Comparison of ENCODE assay signal across 19 cellular contexts in the genomic region with DNA sequence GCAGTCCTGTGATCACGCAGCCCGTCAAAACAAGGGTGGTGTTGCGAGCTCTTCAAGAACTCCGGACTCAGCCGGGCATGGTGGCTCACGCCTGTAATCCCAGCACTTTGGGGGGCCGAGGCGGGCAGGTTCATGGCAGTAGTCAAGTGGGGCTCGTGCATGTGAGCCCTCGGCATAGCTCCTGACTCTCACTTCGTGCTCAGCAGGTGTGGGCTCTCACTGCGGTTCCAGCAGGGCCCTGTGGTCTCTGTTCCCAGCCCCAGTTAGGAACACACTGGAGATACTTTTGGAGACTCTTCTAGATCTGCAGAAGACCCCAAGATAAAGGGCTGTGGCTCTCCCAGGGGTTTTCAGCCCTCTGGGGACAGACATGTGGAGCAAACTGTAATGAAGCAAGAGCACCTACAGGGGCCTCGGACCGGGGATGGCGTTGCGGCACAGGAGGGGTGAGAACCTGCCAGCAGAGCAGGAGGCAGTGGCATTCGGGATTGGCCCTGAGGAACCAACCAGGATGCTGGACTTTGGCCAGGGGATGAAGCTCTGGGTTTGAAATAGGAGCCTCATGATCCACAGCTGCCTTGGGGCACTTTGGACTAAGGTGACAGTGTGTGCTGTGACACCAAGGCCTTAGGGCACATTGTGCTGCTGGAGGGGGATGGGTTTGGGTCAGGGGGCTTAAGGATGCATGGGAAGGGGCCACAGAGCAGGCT.
"Had no signal": no experiment of that assay in that cellular context is flagged by ENCODE, and none has a peak within 500 bp of the region (broad histone marks: within the 10 kb centered on the region; RNA-seq: fewer than 3 reads in every experiment).

No MANE protein-coding gene starts in this region.

- H3K27ac Mint-ChIP-seq: activated T-helper 17 cell treated with anti-CD3 and anti-CD28 coated beads, Interleukin-2, amount 50 U/mL, for 72 hours; nephron had no signal

- H3K9me3 Mint-ChIP-seq: activated T-helper 17 cell treated with anti-CD3 and anti-CD28 coated beads, Interleukin-2, amount 50 U/mL, for 72 hours; nephron; stimulated activated naive CD8-positive, alpha-beta T cell treated with anti-CD3 and anti-CD28 coated beads, Interleukin-15, amount 100 ng/mL, for 72 hours had no signal

- ATAC-seq: activated T-helper 17 cell treated with anti-CD3 and anti-CD28 coated beads, Interleukin-2, amount 50 U/mL, for 72 hours; gastrocnemius medialis; mucosa of descending colon; stimulated activated naive CD8-positive, alpha-beta T cell treated with anti-CD3 and anti-CD28 coated beads, Interleukin-15, amount 100 ng/mL, for 72 hours had no signal

- H3K4me3 ChIP-seq: adrenal gland, coronary artery, gastrocnemius medialis, heart right ventricle, mucosa of descending colon, thoracic aorta had no signal

- H3K36me3 ChIP-seq: adrenal gland, gastrocnemius medialis, heart right ventricle, thoracic aorta had no signal

- H3K4me3 Mint-ChIP-seq: activated T-helper 17 cell treated with anti-CD3 and anti-CD28 coated beads, Interleukin-2, amount 50 U/mL, for 72 hours; nephron; stimulated activated naive CD8-positive, alpha-beta T cell treated with anti-CD3 and anti-CD28 coated beads, Interleukin-15, amount 100 ng/mL, for 72 hours had no signal

- H3K9me3 ChIP-seq: adrenal gland, gastrocnemius medialis, heart right ventricle, mucosa of descending colon, thoracic aorta had no signal

- H3K4me1 ChIP-seq: adrenal gland, gastrocnemius medialis, heart right ventricle had no signal

- DNase-seq: activated CD4-positive, alpha-beta T cell treated with anti-CD3 and anti-CD28 coated beads for 48 hours; activated CD8-positive, alpha-beta memory T cell treated with anti-CD3 and anti-CD28 coated beads for 24 hours; activated naive CD4-positive, alpha-beta T cell treated with anti-CD3 and anti-CD28 coated beads, Interleukin-2, amount 50 U/mL, for 16 hours; activated T-cell treated with anti-CD3 and anti-CD28 coated beads for 4 hours; caudate nucleus; effector CD8-positive, alpha-beta T cell; gastrocnemius medialis; heart right ventricle; mammary epithelial cell; mucosa of descending colon; stimulated activated CD4-positive, alpha-beta T cell treated with anti-CD3 and anti-CD28 coated beads, Interleukin-4, amount 100 ng/mL, for 1 hour; stimulated activated CD8-positive, alpha-beta memory T cell treated with anti-CD3 and anti-CD28 coated beads, Interleukin-4, amount 100 ng/mL, for 48 hours; stimulated activated naive CD8-positive, alpha-beta T cell treated with anti-CD3 and anti-CD28 coated beads, Interleukin-15, amount 100 ng/mL, for 72 hours had no signal

- H3K27ac ChIP-seq: adrenal gland, coronary artery, gastrocnemius medialis, heart right ventricle, thoracic aorta, VCaP had no signal

- H3K4me1 Mint-ChIP-seq: activated T-helper 17 cell treated with anti-CD3 and anti-CD28 coated beads, Interleukin-2, amount 50 U/mL, for 72 hours; nephron; stimulated activated naive CD8-positive, alpha-beta T cell treated with anti-CD3 and anti-CD28 coated beads, Interleukin-15, amount 100 ng/mL, for 72 hours had no signal

- H3K27me3 ChIP-seq: adrenal gland, gastrocnemius medialis had no signal
